In genomic region chr1:14522331-14523241, GRCh38 we compare ENCODE assay signal across 9 cellular contexts.
DNase-seq lines count a peak whose midpoint lies in the region; ATAC-seq, FAIRE-seq and TF ChIP-seq lines count a peak whose summit lies in the region.
"Had no signal": no experiment of that assay in that cellular context is flagged by ENCODE, and none has a peak within 500 bp of the region (broad histone marks: within the 10 kb centered on the region; RNA-seq: fewer than 3 reads in every experiment).

No MANE protein-coding gene starts in this region.

- TF ChIP-seq EP300 in K562 (IDR thresholded peaks at IDR 0.05; ENCODE audit: low read length) = no peak

- no peaks in the 10 kb centered on the region for H4K20me1 ChIP-seq in K562 (replicated peaks; ENCODE audit: control insufficient read depth, insufficient read depth, low read length)

- H3K27ac ChIP-seq in K562 (ENCODE audit: extremely low read depth, low read depth, low read length) = no peak overlapping the region
- H3K27ac ChIP-seq in mesenchymal stem cell (ENCODE audit: low read length, poor library complexity, severe bottlenecking) = no peak overlapping the region

- no peak overlapping the region for H4K91ac ChIP-seq in mesenchymal stem cell (ENCODE audit: low read length)

- no peak overlapping the region for H3K23ac ChIP-seq in mesenchymal stem cell (ENCODE audit: low read length in 2 of 2)

- intact Hi-C loops in K562 (cut with micrococcal nuclease) = no loop called here

- H3K4me2 ChIP-seq in K562 (ENCODE audit: insufficient read depth, low read length) = no peak overlapping the region
- no peak overlapping the region for H3K4me2 ChIP-seq in mesenchymal stem cell (ENCODE audit: low read length, poor library complexity, severe bottlenecking)

- H3K18ac ChIP-seq in mesenchymal stem cell (ENCODE audit: low read depth in 1 of 2, low read length in 2 of 2) = no peak overlapping the region

- BruUV-seq in K562 (replicated peaks; lab: Mats Ljungman, UMichigan) = no TSS peak

- H2AK5ac ChIP-seq in mesenchymal stem cell (ENCODE audit: low read length, severe bottlenecking) = no peak overlapping the region

- no peaks in the 10 kb centered on the region; a peak in 1 of 5 replicates for H3K4me1 ChIP-seq in K562 (replicated peaks in 1 of 2; ENCODE audit: control insufficient read depth in 2 of 2, insufficient read depth in 2 of 2, low read length in 2 of 2)
- H3K4me1 ChIP-seq in mesenchymal stem cell (ENCODE audit: control insufficient read depth, insufficient read depth, low read depth, low read length) = peaks cover 1% of the 10 kb centered on the region

- no peak overlapping the region for H2BK15ac ChIP-seq in mesenchymal stem cell (ENCODE audit: low read depth, poor library complexity, severe bottlenecking)

- no peak overlapping the region for H3K14ac ChIP-seq in mesenchymal stem cell (ENCODE audit: low read length in 2 of 2)

- in situ Hi-C loops in K562 (cut with MboI) = no loop called here

- no peak for TF ChIP-seq RAD21 in K562 (CRISPR knock-in tag; conservative IDR thresholded peaks at IDR 0.05 in 1 of 2, IDR thresholded peaks at IDR 0.05 in 1 of 2)

- H3K79me1 ChIP-seq in mesenchymal stem cell (replicated peaks; ENCODE audit: low read length, poor library complexity, severe bottlenecking) = no peaks in the 10 kb centered on the region

- H3K36me3 ChIP-seq in H7 (replicated peaks; ENCODE audit: control insufficient read depth, insufficient read depth, low read length) (no peaks in the 10 kb centered on the region), K562 (ENCODE audit: control insufficient read depth, insufficient read depth, low read length) (no peaks in the 10 kb centered on the region), mesenchymal stem cell (ENCODE audit: control insufficient read depth in 1 of 2, insufficient read depth in 2 of 2, low read depth in 1 of 2, low read length in 2 of 2) (no peaks in the 10 kb centered on the region)

- TF ChIP-seq CTCF in AG10803 (conservative IDR thresholded peaks at IDR 0.05; ENCODE audit: low read length) = no peak
- TF ChIP-seq CTCF in K562 (IDR thresholded peaks at IDR 0.05 in 2 of 3, conservative IDR thresholded peaks at IDR 0.05 in 1 of 3; ENCODE audit: insufficient read depth in 2 of 3, low read depth in 1 of 3, low read length in 3 of 3) = no peak

- H2BK12ac ChIP-seq in mesenchymal stem cell (ENCODE audit: low read length in 2 of 2) = no peak overlapping the region

- DNase-seq in AG10803 (ENCODE audit: low read depth) (peak; percentile 85), H7 (peak; percentile 42), K562 (ENCODE audit: extremely low read depth in 1 of 4, low spot score in 3 of 4) (peak; percentile 55 to 67 (median 60)), mesenchymal stem cell (no peak), activated T-cell treated with anti-CD3 and anti-CD28 coated beads for 4 hours (no peak), retina (no peak), NCI-H1092 (lab: John Stamatoyannopoulos, UW) (no peak)
- DNase-seq: NCI-H510A treated with DMSO at 0.1 percent for 48 hours had no signal

- H3K79me2 ChIP-seq in K562 (ENCODE audit: control insufficient read depth, insufficient read depth, low read length) = no peaks in the 10 kb centered on the region

- H3K9me1 ChIP-seq in K562 (ENCODE audit: control insufficient read depth, insufficient read depth, low read length) = no peaks in the 10 kb centered on the region

- no peak overlapping the region for H2AFZ ChIP-seq in K562 (ENCODE audit: low read depth, low read length)
- no peak overlapping the region for H2AFZ ChIP-seq in mesenchymal stem cell (ENCODE audit: low read depth, low read length)

- peak; percentile 29 for FAIRE-seq in K562 (lab: Jason Lieb, UNC)

- no peak overlapping the region for H4K8ac ChIP-seq in mesenchymal stem cell (ENCODE audit: low read length)

- ATAC-seq in K562 = peak; percentile 78
- no peak for ATAC-seq in GM21528 (IDR thresholded peaks at IDR 0.05; ENCODE audit: low FRiP score, unreplicated experiment)

- no peak overlapping the region for H2BK120ac ChIP-seq in mesenchymal stem cell (ENCODE audit: low read depth, low read length)

- no peak overlapping the region for H3K4me3 ChIP-seq in AG10803 (ENCODE audit: low read length)
- H3K4me3 ChIP-seq in H7 (ENCODE audit: insufficient read depth, low read depth, low read length) = no peak overlapping the region
- H3K4me3 ChIP-seq in K562 = no peak overlapping the region
- peak overlapping the region in 1 of 2 experiments; percentile 26 for H3K4me3 ChIP-seq in mesenchymal stem cell (ENCODE audit: insufficient read depth in 1 of 2, low read depth in 1 of 2, low read length in 2 of 2)

- H3K27me3 ChIP-seq in H7 (ENCODE audit: control insufficient read depth, insufficient read depth, low read length) (peaks cover 2% of the 10 kb centered on the region; the same call in 1 of the 2 replicates), K562 (ENCODE audit: control insufficient read depth in 2 of 2, insufficient read depth in 2 of 2, low read length in 2 of 2) (peaks cover 0 to 19% of the 10 kb centered on the region in 2 experiments; a peak in 2 of 5 replicates), mesenchymal stem cell (ENCODE audit: control insufficient read depth in 1 of 2, insufficient read depth in 1 of 2, low read length in 2 of 2) (no peaks in the 10 kb centered on the region)

- POLR2A ChIA-PET in K562 (lab: Yijun Ruan, JAX) = interaction anchor here (0.6 to 2.2 kb wide), 4 partner anchors 9 to 660 kb away, joined by 3 to 5 read pairs (median 3); no protein-coding TSS in a partner anchor

- no peak overlapping the region for H3K9ac ChIP-seq in K562 (ENCODE audit: insufficient read depth in 1 of 2, low read depth in 2 of 2, low read length in 2 of 2)
- H3K9ac ChIP-seq in mesenchymal stem cell (ENCODE audit: low read length) = peak overlapping the region; percentile 86

- no peak overlapping the region for H3K4ac ChIP-seq in mesenchymal stem cell (ENCODE audit: low read depth in 1 of 2, low read length in 2 of 2)

- 7% methylated on average over 11 of the region's 11 CpGs for WGBS in K562 (ENCODE audit: insufficient coverage, low coverage, missing lambda C conversion rate)
- 53% methylated on average over 8 of the region's 11 CpGs for WGBS in mesenchymal stem cell

- H3K9me3 ChIP-seq in K562 (replicated peaks; ENCODE audit: control insufficient read depth, insufficient read depth, low read depth, low read length) (no peaks in the 10 kb centered on the region), mesenchymal stem cell (ENCODE audit: control insufficient read depth, low read length) (no peaks in the 10 kb centered on the region)

- no peak for TF ChIP-seq POLR2A in K562 (conservative IDR thresholded peaks at IDR 0.05)

- H2BK5ac ChIP-seq in mesenchymal stem cell (ENCODE audit: low read depth, low read length, poor library complexity, severe bottlenecking) = no peak overlapping the region

- CTCF ChIA-PET in K562 (lab: Yijun Ruan, JAX; ENCODE audit: low intra/inter-chr PET ratio) = no interaction called here

TF ChIP-seq in K562, 482 proteins besides CTCF, POLR2A, EP300 and RAD21:
- TF ChIP-seq PCBP2 (IDR thresholded peaks at IDR 0.05; ENCODE audit: low read depth, low read length, poor library complexity, severe bottlenecking) = no peak
- TF ChIP-seq FOSL1 (tag; conservative IDR thresholded peaks at IDR 0.05) = peak; percentile 85
- TF ChIP-seq JUND (IDR thresholded peaks at IDR 0.05; ENCODE audit: borderline replicate concordance, low read depth, low read length) = peak; percentile 76
- TF ChIP-seq JUND (tag; IDR thresholded peaks at IDR 0.05; ENCODE audit: borderline replicate concordance, low read depth, low read length) = peak; percentile 60; the same call in 1 of the 3 replicates
- TF ChIP-seq CCNT2 (IDR thresholded peaks at IDR 0.05; ENCODE audit: borderline replicate concordance, extremely low read depth, insufficient read length, low read depth, low read length) = no peak
- TF ChIP-seq JUN (IDR thresholded peaks at IDR 0.05; ENCODE audit: borderline replicate concordance, low read depth, low read length) = 0 out of 2 replicates have a peak, but pooled peaks have one; percentile 22
- no peak for TF ChIP-seq JUN (CRISPR knock-in tag; IDR thresholded peaks at IDR 0.05; ENCODE audit: borderline replicate concordance)
- no peak for TF ChIP-seq CEBPG (CRISPR knock-in tag; IDR thresholded peaks at IDR 0.05)
- TF ChIP-seq CEBPG (tag; conservative IDR thresholded peaks at IDR 0.05 in 1 of 2, IDR thresholded peaks at IDR 0.05 in 1 of 2) = peak; percentile 9 to 60; a peak in 3 of 4 replicates
- peak; percentile 93 for TF ChIP-seq RFX1 (IDR thresholded peaks at IDR 0.05)
- peak; percentile 45; the same call in 1 of the 2 replicates for TF ChIP-seq BMI1 (IDR thresholded peaks at IDR 0.05; ENCODE audit: low read length)
- peak in 1 of 2 experiments; percentile 49; a peak in 1 of 4 replicates for TF ChIP-seq CSDE1 (IDR thresholded peaks at IDR 0.05)
- no peak for TF ChIP-seq KDM4B (IDR thresholded peaks at IDR 0.05; ENCODE audit: borderline replicate concordance in 2 of 2, low read depth in 1 of 2)
- peak; percentile 66 for TF ChIP-seq ATF3 (IDR thresholded peaks at IDR 0.05)
- no peak for TF ChIP-seq ATF3 (CRISPR knock-in tag; conservative IDR thresholded peaks at IDR 0.05)

Comparison
In these comparisons a context has a peak if more than half of its experiments do, and no peak if none do; other contexts are left out.
1. DNase-seq: peak in AG10803 (single experiment), H7 (single experiment) and K562 (4 of 4); none in mesenchymal stem cell (single experiment), activated T-cell treated with anti-CD3 and anti-CD28 coated beads for 4 hours (single experiment), retina (single experiment) and NCI-H1092 (single experiment).